2 cellular contexts compared by ENCODE assay signal in the genomic region with DNA sequence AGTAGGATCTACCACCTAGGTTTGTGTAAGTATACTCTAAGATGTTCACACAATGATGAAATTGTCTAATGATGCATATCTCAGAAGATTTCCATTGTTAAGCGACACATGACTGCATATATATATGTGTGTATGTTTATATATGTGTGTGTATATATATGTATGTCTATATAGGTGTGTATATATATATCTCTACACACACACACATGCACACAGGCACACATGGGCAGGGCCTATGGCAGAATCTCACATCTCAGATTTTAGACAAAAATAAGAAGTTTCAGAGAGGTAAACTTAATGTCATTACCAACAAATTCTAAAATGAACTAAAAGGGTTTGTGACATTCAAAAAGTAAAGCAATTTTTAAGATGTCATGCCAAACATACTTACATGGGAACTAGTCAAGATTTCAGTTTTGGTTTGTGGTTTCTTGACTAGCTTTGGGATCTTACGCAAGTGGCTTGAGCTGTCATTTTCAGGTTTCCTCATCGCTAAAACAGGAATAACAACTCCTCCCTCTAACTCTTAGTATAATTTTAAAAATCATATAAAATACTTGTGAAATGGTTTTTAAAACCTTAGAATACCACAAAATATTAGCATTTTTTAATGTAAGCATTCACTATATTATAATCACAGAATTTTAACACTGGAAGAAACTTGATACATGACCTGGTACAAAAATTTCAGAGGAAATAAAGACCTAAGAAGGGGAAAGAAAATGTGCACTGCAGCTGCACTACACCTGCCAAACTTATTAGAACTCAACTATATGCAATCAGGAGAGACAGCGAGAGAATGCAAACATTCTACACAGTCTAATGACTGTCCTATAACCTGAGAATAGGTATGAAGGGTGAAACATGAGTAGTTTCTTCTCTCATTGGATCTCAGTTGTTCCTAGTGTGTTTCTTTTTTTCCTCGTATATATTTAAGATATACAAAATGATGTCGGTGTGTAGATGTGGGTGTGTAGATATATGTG.
TF ChIP-seq lines count a peak whose summit lies in the region.

No MANE protein-coding gene starts in this region.

TF ChIP-seq in WTC11, 78 proteins besides CTCF, POLR2A, EP300 and RAD21 (continued from another document):
- TF ChIP-seq SMAD4 (CRISPR knock-in tag; IDR thresholded peaks at IDR 0.05) (no peak), FOXK1 (CRISPR knock-in tag; IDR thresholded peaks at IDR 0.05) (no peak), SMAD3 (CRISPR knock-in tag; IDR thresholded peaks at IDR 0.05; ENCODE audit: borderline replicate concordance) (no peak), JUN (CRISPR knock-in tag; IDR thresholded peaks at IDR 0.05) (no peak), HMGA2 (CRISPR knock-in tag; IDR thresholded peaks at IDR 0.05) (no peak), ZNF671 (CRISPR knock-in tag; IDR thresholded peaks at IDR 0.05) (no peak), RORB (CRISPR knock-in tag; IDR thresholded peaks at IDR 0.05) (no peak)
- TF ChIP-seq, protein P1, sequence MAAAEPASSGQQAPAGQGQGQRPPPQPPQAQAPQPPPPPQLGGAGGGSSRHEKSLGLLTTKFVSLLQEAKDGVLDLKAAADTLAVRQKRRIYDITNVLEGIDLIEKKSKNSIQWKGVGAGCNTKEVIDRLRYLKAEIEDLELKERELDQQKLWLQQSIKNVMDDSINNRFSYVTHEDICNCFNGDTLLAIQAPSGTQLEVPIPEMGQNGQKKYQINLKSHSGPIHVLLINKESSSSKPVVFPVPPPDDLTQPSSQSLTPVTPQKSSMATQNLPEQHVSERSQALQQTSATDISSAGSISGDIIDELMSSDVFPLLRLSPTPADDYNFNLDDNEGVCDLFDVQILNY (CRISPR knock-in tag; IDR thresholded peaks at IDR 0.05) = no peak
- TF ChIP-seq, protein P2, sequence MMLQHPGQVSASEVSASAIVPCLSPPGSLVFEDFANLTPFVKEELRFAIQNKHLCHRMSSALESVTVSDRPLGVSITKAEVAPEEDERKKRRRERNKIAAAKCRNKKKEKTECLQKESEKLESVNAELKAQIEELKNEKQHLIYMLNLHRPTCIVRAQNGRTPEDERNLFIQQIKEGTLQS (CRISPR knock-in tag; conservative IDR thresholded peaks at IDR 0.05) = no peak
- TF ChIP-seq, protein P3, sequence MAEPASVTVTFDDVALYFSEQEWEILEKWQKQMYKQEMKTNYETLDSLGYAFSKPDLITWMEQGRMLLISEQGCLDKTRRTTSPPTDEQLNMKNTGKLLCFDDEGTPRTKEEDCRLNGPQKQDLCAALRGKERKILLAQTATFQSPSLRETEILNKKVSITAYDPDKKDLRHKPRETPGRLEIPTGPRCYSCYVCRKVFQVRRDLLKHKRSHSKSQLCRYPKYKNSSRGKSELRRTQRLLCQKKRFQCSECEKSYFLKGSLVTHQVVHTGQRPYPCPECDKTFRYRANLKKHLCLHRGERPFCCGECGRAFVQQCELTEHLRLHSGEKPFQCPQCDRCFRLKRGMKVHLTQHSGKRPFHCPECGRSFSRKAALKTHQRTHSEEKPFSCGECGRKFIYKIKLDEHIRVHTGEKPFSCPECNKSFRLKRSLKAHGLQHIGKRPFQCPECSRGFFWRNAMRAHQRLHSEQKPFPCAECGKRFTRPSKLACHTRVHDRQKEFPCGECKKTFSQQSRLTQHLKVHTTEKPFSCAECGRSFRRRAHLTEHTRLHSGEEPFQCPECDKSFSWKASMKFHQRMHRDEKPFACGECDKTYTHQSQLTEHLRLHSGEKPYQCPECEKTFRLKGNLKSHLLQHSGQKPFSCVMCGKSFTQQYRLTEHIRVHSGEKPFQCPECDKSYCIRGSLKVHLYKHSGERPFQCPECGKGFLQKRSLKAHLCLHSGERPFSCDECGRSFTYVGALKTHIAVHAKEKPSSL (CRISPR knock-in tag; conservative IDR thresholded peaks at IDR 0.05) = no peak
- TF ChIP-seq, protein P4, sequence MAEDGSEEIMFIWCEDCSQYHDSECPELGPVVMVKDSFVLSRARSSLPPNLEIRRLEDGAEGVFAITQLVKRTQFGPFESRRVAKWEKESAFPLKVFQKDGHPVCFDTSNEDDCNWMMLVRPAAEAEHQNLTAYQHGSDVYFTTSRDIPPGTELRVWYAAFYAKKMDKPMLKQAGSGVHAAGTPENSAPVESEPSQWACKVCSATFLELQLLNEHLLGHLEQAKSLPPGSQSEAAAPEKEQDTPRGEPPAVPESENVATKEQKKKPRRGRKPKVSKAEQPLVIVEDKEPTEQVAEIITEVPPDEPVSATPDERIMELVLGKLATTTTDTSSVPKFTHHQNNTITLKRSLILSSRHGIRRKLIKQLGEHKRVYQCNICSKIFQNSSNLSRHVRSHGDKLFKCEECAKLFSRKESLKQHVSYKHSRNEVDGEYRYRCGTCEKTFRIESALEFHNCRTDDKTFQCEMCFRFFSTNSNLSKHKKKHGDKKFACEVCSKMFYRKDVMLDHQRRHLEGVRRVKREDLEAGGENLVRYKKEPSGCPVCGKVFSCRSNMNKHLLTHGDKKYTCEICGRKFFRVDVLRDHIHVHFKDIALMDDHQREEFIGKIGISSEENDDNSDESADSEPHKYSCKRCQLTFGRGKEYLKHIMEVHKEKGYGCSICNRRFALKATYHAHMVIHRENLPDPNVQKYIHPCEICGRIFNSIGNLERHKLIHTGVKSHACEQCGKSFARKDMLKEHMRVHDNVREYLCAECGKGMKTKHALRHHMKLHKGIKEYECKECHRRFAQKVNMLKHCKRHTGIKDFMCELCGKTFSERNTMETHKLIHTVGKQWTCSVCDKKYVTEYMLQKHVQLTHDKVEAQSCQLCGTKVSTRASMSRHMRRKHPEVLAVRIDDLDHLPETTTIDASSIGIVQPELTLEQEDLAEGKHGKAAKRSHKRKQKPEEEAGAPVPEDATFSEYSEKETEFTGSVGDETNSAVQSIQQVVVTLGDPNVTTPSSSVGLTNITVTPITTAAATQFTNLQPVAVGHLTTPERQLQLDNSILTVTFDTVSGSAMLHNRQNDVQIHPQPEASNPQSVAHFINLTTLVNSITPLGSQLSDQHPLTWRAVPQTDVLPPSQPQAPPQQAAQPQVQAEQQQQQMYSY (CRISPR knock-in tag; IDR thresholded peaks at IDR 0.05) = no peak
TF ChIP-seq in WTC11: peak in this region for 0.

TF ChIP-seq in SK-N-SH treated with all-trans-retinoic acid at 6 μM for 48 hours, 23 proteins besides CTCF, POLR2A, EP300 and RAD21 (continued from another document):
- TF ChIP-seq, protein P5, sequence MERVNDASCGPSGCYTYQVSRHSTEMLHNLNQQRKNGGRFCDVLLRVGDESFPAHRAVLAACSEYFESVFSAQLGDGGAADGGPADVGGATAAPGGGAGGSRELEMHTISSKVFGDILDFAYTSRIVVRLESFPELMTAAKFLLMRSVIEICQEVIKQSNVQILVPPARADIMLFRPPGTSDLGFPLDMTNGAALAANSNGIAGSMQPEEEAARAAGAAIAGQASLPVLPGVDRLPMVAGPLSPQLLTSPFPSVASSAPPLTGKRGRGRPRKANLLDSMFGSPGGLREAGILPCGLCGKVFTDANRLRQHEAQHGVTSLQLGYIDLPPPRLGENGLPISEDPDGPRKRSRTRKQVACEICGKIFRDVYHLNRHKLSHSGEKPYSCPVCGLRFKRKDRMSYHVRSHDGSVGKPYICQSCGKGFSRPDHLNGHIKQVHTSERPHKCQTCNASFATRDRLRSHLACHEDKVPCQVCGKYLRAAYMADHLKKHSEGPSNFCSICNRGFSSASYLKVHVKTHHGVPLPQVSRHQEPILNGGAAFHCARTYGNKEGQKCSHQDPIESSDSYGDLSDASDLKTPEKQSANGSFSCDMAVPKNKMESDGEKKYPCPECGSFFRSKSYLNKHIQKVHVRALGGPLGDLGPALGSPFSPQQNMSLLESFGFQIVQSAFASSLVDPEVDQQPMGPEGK (CRISPR knock-in tag; IDR thresholded peaks at IDR 0.05; ENCODE audit: borderline replicate concordance) = no peak
